Comparison of ENCODE assay signal across 21 cellular contexts in the genomic region with DNA sequence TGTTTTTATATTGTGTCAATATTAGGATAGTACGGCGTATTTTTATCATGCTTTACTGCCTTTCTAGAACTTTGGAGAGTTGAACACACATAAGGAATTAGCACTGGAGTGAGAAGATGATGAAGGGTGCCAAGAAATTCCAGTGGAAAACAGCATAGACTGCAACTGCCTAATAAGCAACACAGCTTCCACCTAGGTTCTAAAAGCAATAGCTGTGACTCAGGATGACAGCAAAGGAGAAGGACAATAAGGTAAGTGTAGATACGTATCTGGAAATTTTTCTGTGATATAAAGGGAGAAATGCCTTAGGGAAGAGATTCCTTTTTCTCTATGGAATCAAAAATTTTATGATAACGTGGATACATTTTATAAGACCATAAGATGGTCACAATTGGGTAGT. TPM values are rescaled to one million over a fixed set of nuclear protein-coding genes. Genes with fewer than 3 reads are reported as not detected.
DNase-seq lines count a peak whose midpoint lies in the region; ATAC-seq and TF ChIP-seq lines count a peak whose summit lies in the region.
"Had no signal": no experiment of that assay in that cellular context is flagged by ENCODE, and none has a peak within 500 bp of the region (broad histone marks: within the 10 kb centered on the region; RNA-seq: fewer than 3 reads in every experiment).

No MANE protein-coding gene starts in this region.

- no peak overlapping the region for H3K9ac ChIP-seq in Karpas-422 (ENCODE audit: low read length)
- H3K9ac ChIP-seq: BLaER1 treated with 17β-estradiol and CSF1 and Interleukin-3, amounts not matched to agents 10 nM and 100 nM; GM23248 had no signal

- TF ChIP-seq CTCF in epithelial cell of esophagus (IDR thresholded peaks at IDR 0.05; ENCODE audit: insufficient read depth, low read depth, low read length, missing control alignments) (no peak), left lung (IDR thresholded peaks at IDR 0.05) (no peak), nephron progenitor cell (IDR thresholded peaks at IDR 0.05) (no peak)

- H3K9me3 Mint-ChIP-seq in nephron progenitor cell, result no peaks in the 10 kb centered on the region
- H3K9me3 Mint-ChIP-seq in activated T-cell treated with anti-CD3 and anti-CD28 coated beads, Interleukin-2, amount 50 U/mL, for 72 hours, result peaks cover 0 to 4% of the 10 kb centered on the region in 2 donors
- H3K9me3 Mint-ChIP-seq: CD14-positive monocyte had no signal

- ATAC-seq in left lung, result peak; percentile 76
- no peak for ATAC-seq in activated T-cell treated with anti-CD3 and anti-CD28 coated beads, Interleukin-2, amount 50 U/mL, for 72 hours (replicated peaks in 1 of 2)
- ATAC-seq: A549 had no signal

- no peak overlapping the region for H2AFZ ChIP-seq in Karpas-422 (ENCODE audit: low read length)
- H2AFZ ChIP-seq: GM23248 had no signal

- H3K27ac ChIP-seq in Karpas-422 (ENCODE audit: low read length) (no peak overlapping the region), left lung (peak overlapping the region in 1 of 2 donors; percentile 0)
- H3K27ac ChIP-seq: A549; BLaER1 treated with 17β-estradiol and CSF1 and Interleukin-3, amounts not matched to agents 10 nM and 100 nM; GM23248 had no signal

- H3K4me2 ChIP-seq in Karpas-422 (ENCODE audit: low read depth, low read length, poor library complexity, severe bottlenecking), result no peak overlapping the region
- H3K4me2 ChIP-seq: A549; BLaER1 treated with 17β-estradiol and CSF1 and Interleukin-3, amounts not matched to agents 10 nM and 100 nM had no signal

- no peaks in the 10 kb centered on the region for H3K9me2 ChIP-seq in Karpas-422 (replicated peaks; ENCODE audit: insufficient read depth, low read length)

- intact Hi-C loops in left lung (cut with DNase I), result no loop called here

- H3K4me1 Mint-ChIP-seq in nephron progenitor cell, result no peaks in the 10 kb centered on the region
- no peaks in the 10 kb centered on the region for H3K4me1 Mint-ChIP-seq in activated T-cell treated with anti-CD3 and anti-CD28 coated beads, Interleukin-2, amount 50 U/mL, for 72 hours (ENCODE audit: low read depth)
- H3K4me1 Mint-ChIP-seq: CD14-positive monocyte; CD8-positive, alpha-beta memory T cell had no signal

- no peak overlapping the region for H3K4me3 Mint-ChIP-seq in nephron progenitor cell
- H3K4me3 Mint-ChIP-seq in activated T-cell treated with anti-CD3 and anti-CD28 coated beads, Interleukin-2, amount 50 U/mL, for 72 hours, result no peak overlapping the region
- H3K4me3 Mint-ChIP-seq: CD14-positive monocyte; CD4-positive, alpha-beta T cell; CD8-positive, alpha-beta memory T cell had no signal

- H3K9me3 ChIP-seq in Karpas-422 (ENCODE audit: low read length), result peaks cover 47% of the 10 kb centered on the region
- H3K9me3 ChIP-seq in left lung, result no peaks in the 10 kb centered on the region
- H3K9me3 ChIP-seq: A549; BE2C; BLaER1 treated with 17β-estradiol and CSF1 and Interleukin-3, amounts not matched to agents 10 nM and 100 nM had no signal

- no peak for DNase-seq in Karpas-422
- DNase-seq in NCI-H69 (lab: John Stamatoyannopoulos, UW), result peak; percentile 26
- DNase-seq in epithelial cell of esophagus (ENCODE audit: low read depth), result peak; percentile 39
- DNase-seq in left lung, result no peak
- no peak for DNase-seq in nephron progenitor cell
- no peak for DNase-seq in activated T-cell treated with anti-CD3 and anti-CD28 coated beads, Interleukin-2, amount 50 U/mL, for 72 hours
- no peak for DNase-seq in HPDE6-E6E7 (ENCODE audit: extremely low spot score)
- DNase-seq: 8988T; ACHN; AML-193; BE2C; CD4-positive, alpha-beta T cell; CD8-positive, alpha-beta memory T cell; DMS 273 treated with DMSO at 0.1 percent for 48 hours; DND-41; GM23248; H7; HCEC 1CT had no signal

- H3K27me3 ChIP-seq in Karpas-422 (ENCODE audit: low read length) (no peaks in the 10 kb centered on the region), left lung (no peaks in the 10 kb centered on the region)
- H3K27me3 ChIP-seq: BE2C; BLaER1 treated with 17β-estradiol and CSF1 and Interleukin-3, amounts not matched to agents 10 nM and 100 nM had no signal

- H3K79me2 ChIP-seq in Karpas-422 (ENCODE audit: low read length), result no peaks in the 10 kb centered on the region

- no peaks in the 10 kb centered on the region for H3K36me3 ChIP-seq in Karpas-422 (ENCODE audit: insufficient read depth, low read length)
- no peaks in the 10 kb centered on the region for H3K36me3 ChIP-seq in left lung
- H3K36me3 ChIP-seq: BE2C; BLaER1 treated with 17β-estradiol and CSF1 and Interleukin-3, amounts not matched to agents 10 nM and 100 nM had no signal

- H3K36me3 Mint-ChIP-seq in nephron progenitor cell (ENCODE audit: low read depth), result no peaks in the 10 kb centered on the region
- H3K36me3 Mint-ChIP-seq in activated T-cell treated with anti-CD3 and anti-CD28 coated beads, Interleukin-2, amount 50 U/mL, for 72 hours (ENCODE audit: insufficient read depth in 2 of 2), result no peaks in the 10 kb centered on the region
- H3K36me3 Mint-ChIP-seq: CD14-positive monocyte; CD8-positive, alpha-beta memory T cell had no signal

- H3K4me3 ChIP-seq in Karpas-422 (ENCODE audit: low read length) (0 out of 2 replicates have a peak overlapping the region, but pooled peaks have one; percentile 9), epithelial cell of esophagus (ENCODE audit: low read length) (no peak overlapping the region), left lung (no peak overlapping the region)
- H3K4me3 ChIP-seq: A549; BLaER1 treated with 17β-estradiol and CSF1 and Interleukin-3, amounts not matched to agents 10 nM and 100 nM; GM23248 had no signal

- peaks cover 13% of the 10 kb centered on the region for H3K27me3 Mint-ChIP-seq in nephron progenitor cell (ENCODE audit: low read depth, poor library complexity)
- no peaks in the 10 kb centered on the region for H3K27me3 Mint-ChIP-seq in activated T-cell treated with anti-CD3 and anti-CD28 coated beads, Interleukin-2, amount 50 U/mL, for 72 hours (ENCODE audit: low read depth)
- H3K27me3 Mint-ChIP-seq: CD8-positive, alpha-beta memory T cell had no signal

- no peak overlapping the region for H3K27ac Mint-ChIP-seq in nephron progenitor cell
- H3K27ac Mint-ChIP-seq in activated T-cell treated with anti-CD3 and anti-CD28 coated beads, Interleukin-2, amount 50 U/mL, for 72 hours, result no peak overlapping the region
- H3K27ac Mint-ChIP-seq: CD14-positive monocyte; CD4-positive, alpha-beta T cell; CD8-positive, alpha-beta memory T cell had no signal

- H3K4me1 ChIP-seq in Karpas-422 (ENCODE audit: low read length) (no peaks in the 10 kb centered on the region), left lung (no peaks in the 10 kb centered on the region)
- H3K4me1 ChIP-seq: A549; BE2C; BLaER1 treated with 17β-estradiol and CSF1 and Interleukin-3, amounts not matched to agents 10 nM and 100 nM had no signal

- H4K20me1 ChIP-seq in Karpas-422 (ENCODE audit: insufficient read depth, low read depth, low read length), result no peaks in the 10 kb centered on the region
- H4K20me1 ChIP-seq: BLaER1 treated with 17β-estradiol and CSF1 and Interleukin-3, amounts not matched to agents 10 nM and 100 nM had no signal

RNA-seq across cellular contexts. Expression of a gene that starts 7.4 kb away (rescaled TPM):
- 0.32 and 0.63 TPM in 2 replicates for total RNA-seq in Karpas-422 (2014; rRNA removed; shearing (Covaris generic); ENCODE audit: low replicate concordance)
- total RNA-seq in left lung, result 10 to 100 TPM; 24.2 to 49.5 TPM
- total RNA-seq in activated T-cell treated with anti-CD3 and anti-CD28 coated beads, Interleukin-2, amount 50 U/mL, for 72 hours, result under 1 TPM in 1 of 2 donors, not detected in 1; 0.44 TPM
- total RNA-seq: CD4-positive, alpha-beta T cell; GM23248 had no signal

Comparison
In these comparisons a context has a peak if more than half of its experiments do, and no peak if none do; other contexts are left out.
1. DNase-seq: peak in NCI-H69 (single experiment) and epithelial cell of esophagus (single experiment); none in Karpas-422 (single experiment), left lung (0 of 2), nephron progenitor cell (single experiment), activated T-cell treated with anti-CD3 and anti-CD28 coated beads, Interleukin-2, amount 50 U/mL, for 72 hours (0 of 2) and HPDE6-E6E7 (single experiment).
2. RNA of a gene that starts 7.4 kb away (total RNA-seq): 24.2 to 49.5 TPM in left lung; 0.32 to 0.63 TPM in Karpas-422 and 0.44 TPM in activated T-cell treated with anti-CD3 and anti-CD28 coated beads, Interleukin-2, amount 50 U/mL, for 72 hours; every median in the first group is over 10 times any median in the second.